ENCODE assay signal across 1 cellular context in genomic region chr6:11043961-11044711, GRCh38.
A peak's percentile ranks its signal among the peaks of the same experiment; 100 is the strongest.
TF ChIP-seq lines count a peak whose summit lies in the region.

Gene ELOVL2 (minus strand): TSS chr6:11044305. CDS start chr6:11044230, 75 bp downstream.

TF ChIP-seq in H1, 55 proteins besides CTCF, POLR2A, EP300 and RAD21 (continued from another document):
- TF ChIP-seq USF2 (IDR thresholded peaks at IDR 0.05; ENCODE audit: low read length) (no peak), PHF8 (conservative IDR thresholded peaks at IDR 0.05; ENCODE audit: low read depth, low read length) (no peak), EGR1 (IDR thresholded peaks at IDR 0.05; ENCODE audit: borderline replicate concordance, low read depth, low read length) (peak; percentile 3; the same call in 1 of the 2 replicates), KDM4A (IDR thresholded peaks at IDR 0.05; ENCODE audit: low read depth, low read length, severe bottlenecking) (peak; percentile 32), ATF3 (IDR thresholded peaks at IDR 0.05; ENCODE audit: insufficient read depth, low read depth, low read length) (peak; percentile 50; the same call in 1 of the 2 replicates), MAX (IDR thresholded peaks at IDR 0.05) (peak; percentile 15; the same call in 1 of the 2 replicates), SP4 (IDR thresholded peaks at IDR 0.05; ENCODE audit: low read length) (no peak), SIRT6 (IDR thresholded peaks at IDR 0.05; ENCODE audit: low read length) (no peak)
TF ChIP-seq in H1: peak in this region for 10.
